In the genomic region with DNA sequence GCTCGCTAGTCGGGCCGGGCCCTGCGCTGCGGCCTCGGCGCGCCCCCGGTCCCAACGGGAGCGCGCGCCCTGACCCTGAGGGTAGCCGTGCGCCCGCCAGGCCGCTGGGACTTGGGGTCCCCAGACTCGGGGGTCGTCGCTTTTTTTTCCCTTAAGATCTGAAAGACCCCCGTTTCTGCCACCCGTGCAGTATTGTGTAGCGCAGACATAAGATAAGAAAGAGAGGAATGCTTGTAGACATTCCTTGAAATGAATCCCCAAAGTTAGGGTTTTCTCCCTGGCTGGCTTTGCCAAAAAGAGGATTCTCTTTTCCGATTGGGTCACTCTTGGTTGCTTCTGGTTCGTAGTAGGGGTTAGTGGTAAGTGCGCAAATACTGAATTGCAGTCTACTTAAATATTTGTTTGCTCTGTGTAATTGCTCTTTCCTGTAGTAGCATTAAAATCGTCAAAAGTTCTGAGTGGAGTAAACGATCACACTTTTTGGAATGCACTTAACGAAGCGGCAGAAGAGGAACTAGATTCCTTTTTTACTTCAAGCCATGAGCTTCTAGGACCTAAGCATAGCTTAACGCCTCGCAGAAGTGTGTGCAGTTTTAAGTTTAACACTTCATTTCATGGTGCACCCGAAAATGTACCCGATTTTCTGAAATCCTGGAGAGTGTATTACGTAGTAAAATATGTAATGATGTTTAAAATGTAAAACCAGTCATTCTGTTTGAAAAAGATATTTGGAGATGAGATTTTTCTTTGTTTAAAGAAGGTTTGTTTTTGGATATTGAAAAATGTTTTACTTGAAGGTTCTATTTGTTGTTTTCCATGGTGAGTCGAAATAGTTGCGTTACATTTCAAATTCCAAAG, we compare ENCODE assay signal across 7 cellular contexts. TPM values are rescaled to one million over a fixed set of nuclear protein-coding genes. Genes with fewer than 3 reads are reported as not detected.
DNase-seq lines count a peak whose midpoint lies in the region; ATAC-seq and TF ChIP-seq lines count a peak whose summit lies in the region.

No MANE protein-coding gene starts in this region.

- H3K4me2 ChIP-seq in smooth muscle cell, result peak overlapping the region; percentile 95

- H3K27ac Mint-ChIP-seq in activated naive CD8-positive, alpha-beta T cell treated with anti-CD3 and anti-CD28 coated beads for 36 hours, result peak overlapping the region; percentile 89

- H2AFZ ChIP-seq in smooth muscle cell (ENCODE audit: low read depth), result peak overlapping the region; percentile 91

- no peaks in the 10 kb centered on the region for H3F3A ChIP-seq in smooth muscle cell (ENCODE audit: low read depth)

- H3K9me3 Mint-ChIP-seq in activated naive CD8-positive, alpha-beta T cell treated with anti-CD3 and anti-CD28 coated beads for 36 hours, result no peaks in the 10 kb centered on the region

- ATAC-seq in GM21723 (IDR thresholded peaks at IDR 0.05; ENCODE audit: unreplicated experiment), result peak; percentile 37

- H3K36me3 ChIP-seq in iPS-20b (ENCODE audit: insufficient read depth, low read depth, low read length) (no peaks in the 10 kb centered on the region), smooth muscle cell (ENCODE audit: low read depth) (no peaks in the 10 kb centered on the region)

- no peak for TF ChIP-seq CTCF in LNCaP clone FGC (IDR thresholded peaks at IDR 0.05; ENCODE audit: control insufficient read depth, extremely low read depth, insufficient read depth)
- no peak for TF ChIP-seq CTCF in smooth muscle cell (IDR thresholded peaks at IDR 0.05; ENCODE audit: borderline replicate concordance, insufficient read depth, poor library complexity, severe bottlenecking)

- peaks cover 53% of the 10 kb centered on the region for H4K20me1 ChIP-seq in smooth muscle cell (ENCODE audit: low read depth)

- peaks cover 58% of the 10 kb centered on the region for H3K79me2 ChIP-seq in smooth muscle cell (ENCODE audit: low read depth)

- H3K4me3 Mint-ChIP-seq in activated naive CD8-positive, alpha-beta T cell treated with anti-CD3 and anti-CD28 coated beads for 36 hours, result peak overlapping the region; percentile 93

- H3K9me3 ChIP-seq in iPS-20b (ENCODE audit: insufficient read depth, low read depth, low read length) (no peaks in the 10 kb centered on the region), smooth muscle cell (replicated peaks; ENCODE audit: low read depth) (no peaks in the 10 kb centered on the region)

- H3K27me3 ChIP-seq in iPS-20b (ENCODE audit: insufficient read depth, low read length) (no peaks in the 10 kb centered on the region; the same call in 1 of the 2 replicates), smooth muscle cell (ENCODE audit: low read depth) (no peaks in the 10 kb centered on the region)

- 1% methylated on average over 37 of the region's 37 CpGs for WGBS in smooth muscle cell (ENCODE audit: low lambda C conversion rate)

- H3K4me1 ChIP-seq in iPS-20b (ENCODE audit: insufficient read depth, low read length), result peaks cover 42% of the 10 kb centered on the region
- H3K4me1 ChIP-seq in smooth muscle cell (ENCODE audit: low read depth), result peaks cover 37% of the 10 kb centered on the region

- H3K36me3 Mint-ChIP-seq in activated naive CD8-positive, alpha-beta T cell treated with anti-CD3 and anti-CD28 coated beads for 36 hours, result peaks cover 20% of the 10 kb centered on the region

- DNase-seq in GF-D8 (lab: John Stamatoyannopoulos, UW), result peak; percentile 59
- DNase-seq in LNCaP clone FGC (ENCODE audit: low read depth), result peak; percentile 21
- DNase-seq in activated naive CD8-positive, alpha-beta T cell treated with anti-CD3 and anti-CD28 coated beads for 36 hours, result no peak
- DNase-seq in smooth muscle cell (lab: John Stamatoyannopoulos, UW; ENCODE audit: unreplicated experiment), result no peak
- DNase-seq in central memory CD4-positive, alpha-beta T cell, result no peak

- peaks cover 62% of the 10 kb centered on the region for H3K4me1 Mint-ChIP-seq in activated naive CD8-positive, alpha-beta T cell treated with anti-CD3 and anti-CD28 coated beads for 36 hours

- H3K4me3 ChIP-seq in LNCaP clone FGC (ENCODE audit: low read depth, low read length), result peak overlapping the region; percentile 80
- H3K4me3 ChIP-seq in iPS-20b (ENCODE audit: low read length), result peak overlapping the region; percentile 88
- H3K4me3 ChIP-seq in smooth muscle cell, result peak overlapping the region; percentile 76

- H3K9ac ChIP-seq in iPS-20b (ENCODE audit: low read depth, low read length) (peak overlapping the region; percentile 91), smooth muscle cell (ENCODE audit: low read depth) (peak overlapping the region; percentile 96)

- H3K27ac ChIP-seq in iPS-20b (ENCODE audit: low read length) (peak overlapping the region; percentile 31), smooth muscle cell (ENCODE audit: low read depth) (peak overlapping the region; percentile 95)

- no peaks in the 10 kb centered on the region for H3K27me3 Mint-ChIP-seq in activated naive CD8-positive, alpha-beta T cell treated with anti-CD3 and anti-CD28 coated beads for 36 hours

RNA-seq across cellular contexts. Expression of a gene that starts 1.3 kb away (rescaled TPM):
- total RNA-seq in activated naive CD8-positive, alpha-beta T cell treated with anti-CD3 and anti-CD28 coated beads for 36 hours, result 10 to 100 TPM; 72.7 to 75.3 TPM
- total RNA-seq in smooth muscle cell, result 44.8 and 58.1 TPM in 2 replicates
- 34.3 and 38.2 TPM in 2 replicates for polyA plus RNA-seq in smooth muscle cell

Comparison
In these comparisons a context has a peak if more than half of its experiments do, and no peak if none do; other contexts are left out.
1. DNase-seq: peak in GF-D8 (single experiment) and LNCaP clone FGC (single experiment); none in activated naive CD8-positive, alpha-beta T cell treated with anti-CD3 and anti-CD28 coated beads for 36 hours (single experiment), smooth muscle cell (single experiment) and central memory CD4-positive, alpha-beta T cell (single experiment).
2. Peak in every context shown above with its lines, with median percentiles within 50 percentile points of each other: H3K4me3 ChIP-seq.